In genomic region chr9:91060520-91061343, GRCh38 we compare ENCODE assay signal across 9 cellular contexts.
DNase-seq lines count a peak whose midpoint lies in the region; ATAC-seq and TF ChIP-seq lines count a peak whose summit lies in the region.
"Had no signal": no experiment of that assay in that cellular context is flagged by ENCODE, and none has a peak within 500 bp of the region (broad histone marks: within the 10 kb centered on the region; RNA-seq: fewer than 3 reads in every experiment).

No MANE protein-coding gene starts in this region.

- H3K36me3 ChIP-seq in HEK293 (ENCODE audit: control insufficient read depth in 2 of 2, insufficient read depth in 1 of 2, low read length in 2 of 2) (no peaks in the 10 kb centered on the region), PC-9 (ENCODE audit: low read depth) (no peaks in the 10 kb centered on the region)

- ATAC-seq in foreskin keratinocyte (peak; percentile 84), HG02610 (IDR thresholded peaks at IDR 0.05; ENCODE audit: unreplicated experiment) (no peak), HG03469 (IDR thresholded peaks at IDR 0.05; ENCODE audit: unreplicated experiment) (no peak)
- ATAC-seq: K562 had no signal

- H3K4me1 ChIP-seq in HEK293 (ENCODE audit: control insufficient read depth, insufficient read depth, low read length): peaks cover 5% of the 10 kb centered on the region; the same call in 1 of the 2 replicates
- peaks cover 48% of the 10 kb centered on the region for H3K4me1 ChIP-seq in PC-9 (replicated peaks; ENCODE audit: insufficient read depth)
- peaks cover 9% of the 10 kb centered on the region for H3K4me1 ChIP-seq in foreskin keratinocyte

- H3K27me3 ChIP-seq in PC-9 (ENCODE audit: insufficient read depth, low read depth) (no peaks in the 10 kb centered on the region), foreskin keratinocyte (no peaks in the 10 kb centered on the region)

- peak overlapping the region; percentile 73 for H3K4me2 ChIP-seq in PC-9

- H3K4me3 ChIP-seq in HEK293 (ENCODE audit: low read depth, low read length): no peak overlapping the region
- peak overlapping the region; percentile 35; the same call in 1 of the 2 replicates for H3K4me3 ChIP-seq in PC-9
- H3K4me3 ChIP-seq: K562 had no signal

- TF ChIP-seq CTCF in HEK293 (tag by site-specific recombination; IDR thresholded peaks at IDR 0.05) (no peak), PC-9 (conservative IDR thresholded peaks at IDR 0.05) (no peak), foreskin keratinocyte (conservative IDR thresholded peaks at IDR 0.05) (no peak)

- no peaks in the 10 kb centered on the region for H4K20me1 ChIP-seq in PC-9 (ENCODE audit: insufficient read depth)

- peak overlapping the region; percentile 4 for H2AFZ ChIP-seq in PC-9

- POLR2A ChIA-PET in HEK293 (lab: Yijun Ruan, JAX): interaction anchor here (0.6 kb wide), 1 partner anchor 10 kb away, joined by 3 read pairs; no protein-coding TSS in a partner anchor
- POLR2A ChIA-PET in PC-9 (lab: Charles Lee; ENCODE audit: unreplicated experiment): interaction anchor here (0.6 kb wide), 1 partner anchor 512 kb away, joined by 4 read pairs; no protein-coding TSS in a partner anchor

- no peaks in the 10 kb centered on the region for H3K9me2 ChIP-seq in PC-9 (ENCODE audit: insufficient read depth)

- H3K27ac ChIP-seq in HEK293 (ENCODE audit: extremely low read depth, low read depth, low read length) (no peak overlapping the region), PC-9 (peak overlapping the region; percentile 86), foreskin keratinocyte (peak overlapping the region; percentile 65)

- peaks cover 33% of the 10 kb centered on the region for H3F3A ChIP-seq in PC-9 (ENCODE audit: insufficient read depth, low read depth)

- H3K9me3 ChIP-seq in HEK293 (ENCODE audit: control insufficient read depth, insufficient read depth, low read depth, low read length) (no peaks in the 10 kb centered on the region), PC-9 (ENCODE audit: insufficient read depth, low read depth) (peaks cover 8% of the 10 kb centered on the region; the same call in 1 of the 2 replicates)

- DNase-seq in PC-9: peak; percentile 78 to 93
- peak; percentile 84 to 86 for DNase-seq in foreskin keratinocyte
- peak; percentile 97 for DNase-seq in smooth muscle cell of the brain vasculature (ENCODE audit: low read depth, low spot score)
- no peak for DNase-seq in T-helper 1 cell
- DNase-seq in cerebellum (ENCODE audit: low spot score): no peak

- intact Hi-C loops in PC-9 (cut with micrococcal nuclease; ENCODE audit: unreplicated experiment): loop anchor here (1.0 to 10.0 kb wide), 6 partner anchors 22 to 254 kb away; no protein-coding TSS in a partner anchor

- no peaks in the 10 kb centered on the region for H3K79me2 ChIP-seq in PC-9 (ENCODE audit: low read depth)

- CTCF ChIA-PET in HEK293 (lab: Yijun Ruan, JAX) (interaction anchor here (1.3 kb wide), 1 partner anchor 29 kb away, joined by 5 read pairs; no protein-coding TSS in a partner anchor), PC-9 (lab: Charles Lee) (no interaction called here)

- BruUV-seq in PC-9 (replicated peaks; lab: Mats Ljungman, UMichigan): no TSS peak

TF ChIP-seq in HEK293, 187 proteins besides CTCF, POLR2A, EP300 and RAD21 (continues in another document):
- TF ChIP-seq ZBTB20 (tag by site-specific recombination; IDR thresholded peaks at IDR 0.05): no peak
- peak; percentile 48 for TF ChIP-seq ZNF629 (tag by site-specific recombination; IDR thresholded peaks at IDR 0.05)
- TF ChIP-seq ATF2 (tag by site-specific recombination; IDR thresholded peaks at IDR 0.05; ENCODE audit: low read depth): no peak
- TF ChIP-seq ZBTB21 (tag by site-specific recombination; IDR thresholded peaks at IDR 0.05): peak; percentile 29; the same call in 1 of the 2 replicates
- no peak for TF ChIP-seq ZNF16 (tag by site-specific recombination; IDR thresholded peaks at IDR 0.05; ENCODE audit: low read depth)
- TF ChIP-seq ZNF513 (tag by site-specific recombination; IDR thresholded peaks at IDR 0.05): no peak
- no peak for TF ChIP-seq ZNF571 (tag by site-specific recombination; IDR thresholded peaks at IDR 0.05)
- TF ChIP-seq ZNF148 (tag by site-specific recombination; IDR thresholded peaks at IDR 0.05; ENCODE audit: borderline replicate concordance): no peak
- no peak for TF ChIP-seq ZNF202 (tag by site-specific recombination; IDR thresholded peaks at IDR 0.05; ENCODE audit: borderline replicate concordance)
- TF ChIP-seq KLF1 (tag by site-specific recombination; IDR thresholded peaks at IDR 0.05): no peak
- TF ChIP-seq ZNF623 (tag by site-specific recombination; IDR thresholded peaks at IDR 0.05): no peak
- no peak for TF ChIP-seq GLI2 (tag by site-specific recombination; IDR thresholded peaks at IDR 0.05; ENCODE audit: borderline replicate concordance, low read depth)
- TF ChIP-seq SP7 (tag by site-specific recombination; IDR thresholded peaks at IDR 0.05): peak; percentile 45; the same call in 1 of the 2 replicates
- no peak for TF ChIP-seq ZNF221 (tag by site-specific recombination; IDR thresholded peaks at IDR 0.05; ENCODE audit: borderline replicate concordance)
- no peak for TF ChIP-seq ZNF37A (tag by site-specific recombination; IDR thresholded peaks at IDR 0.05)
- no peak for TF ChIP-seq ZBTB6 (tag by site-specific recombination; IDR thresholded peaks at IDR 0.05)
- TF ChIP-seq ZNF184 (tag by site-specific recombination; IDR thresholded peaks at IDR 0.05): peak; percentile 44; the same call in 1 of the 2 replicates
- no peak for TF ChIP-seq ZNF114 (tag by site-specific recombination; IDR thresholded peaks at IDR 0.05)
- TF ChIP-seq ZFP69B (tag by site-specific recombination; IDR thresholded peaks at IDR 0.05): 0 out of 2 replicates have a peak, but pooled peaks have one; percentile 33
- TF ChIP-seq MEIS1 (CRISPR knock-in tag; IDR thresholded peaks at IDR 0.05; ENCODE audit: borderline replicate concordance): no peak

Comparison
In these comparisons a context has a peak if more than half of its experiments do, and no peak if none do; other contexts are left out.
1. DNase-seq: peak in PC-9 (2 of 2), foreskin keratinocyte (2 of 2) and smooth muscle cell of the brain vasculature (single experiment); none in T-helper 1 cell (0 of 5) and cerebellum (single experiment).